Comparison of ENCODE assay signal across 8 cellular contexts in the genomic region with DNA sequence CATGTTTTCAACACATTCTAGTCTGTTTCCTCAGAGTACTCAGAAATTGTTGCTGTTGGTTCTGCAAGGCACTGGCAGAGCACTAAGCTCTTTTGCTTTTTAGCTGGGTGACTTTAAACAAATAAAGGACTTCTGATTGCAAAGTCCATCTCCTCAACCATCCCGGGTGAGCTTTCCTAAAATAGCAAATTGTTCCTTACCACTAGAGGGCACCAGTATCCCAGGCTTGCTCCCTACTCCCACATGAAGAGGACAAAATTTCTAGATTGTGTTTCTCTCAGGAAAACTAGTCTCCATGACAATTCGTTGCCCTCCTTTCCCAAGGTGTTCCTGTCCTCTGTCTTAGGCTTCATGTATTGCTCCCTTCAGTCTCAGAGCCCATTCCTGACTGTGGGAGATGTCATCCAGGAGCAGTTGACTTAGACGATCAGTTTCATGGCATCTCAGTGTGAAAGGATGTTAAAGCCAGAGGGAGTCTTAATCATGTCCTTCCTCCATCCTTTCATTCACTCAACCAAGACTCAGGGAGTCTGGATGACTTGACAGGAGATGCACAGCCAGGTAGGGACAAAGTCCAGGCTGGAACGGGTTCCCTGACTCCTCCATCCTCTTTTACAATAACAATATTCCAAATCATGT. TPM values are rescaled to one million over a fixed set of nuclear protein-coding genes. Genes with fewer than 3 reads are reported as not detected.
DNase-seq lines count a peak whose midpoint lies in the region; ATAC-seq, FAIRE-seq and TF ChIP-seq lines count a peak whose summit lies in the region.

No MANE protein-coding gene starts in this region.

- peak; percentile 62; the same call in 2 of the 3 replicates for ATAC-seq in RWPE2 (ENCODE audit: low read depth)
- no peak for ATAC-seq in HG03139 (IDR thresholded peaks at IDR 0.05; ENCODE audit: unreplicated experiment)
- no peak for ATAC-seq in stimulated activated naive B cell treated with anti-CD40 and anti-IgM and Interleukin-4, amounts not matched to agents 10 μg/mL and 1 μg/mL and 100 μg/mL, for 72 hours (replicated peaks)
- no peak for ATAC-seq in omental fat pad (ENCODE audit: low FRiP score)

- FAIRE-seq in frontal cortex (lab: Jason Lieb, UNC): no peak

- H3K4me3 ChIP-seq in HAP-1 (no peak overlapping the region), RWPE2 (ENCODE audit: severe bottlenecking) (no peak overlapping the region)

- H3K36me3 ChIP-seq in HAP-1 (replicated peaks) (no peaks in the 10 kb centered on the region), RWPE2 (ENCODE audit: low read depth) (no peaks in the 10 kb centered on the region)

- no peak overlapping the region for H3K27ac ChIP-seq in RWPE2 (ENCODE audit: poor library complexity, severe bottlenecking)

- in situ Hi-C loops in HAP-1 (cut with MboI; ENCODE audit: low sequenced_read_pairs): no loop called here

- TF ChIP-seq CTCF in RWPE2 (IDR thresholded peaks at IDR 0.05; ENCODE audit: poor library complexity, severe bottlenecking): peak; percentile 85
- TF ChIP-seq CTCF in omental fat pad (IDR thresholded peaks at IDR 0.05): no peak

- H3K27ac Mint-ChIP-seq in stimulated activated naive B cell treated with anti-CD40 and anti-IgM and Interleukin-4, amounts not matched to agents 10 μg/mL and 1 μg/mL and 100 μg/mL, for 72 hours: no peak overlapping the region

- H3K4me1 Mint-ChIP-seq in stimulated activated naive B cell treated with anti-CD40 and anti-IgM and Interleukin-4, amounts not matched to agents 10 μg/mL and 1 μg/mL and 100 μg/mL, for 72 hours: peaks cover 2 to 5% of the 10 kb centered on the region in 2 donors

- H3K27me3 ChIP-seq in HAP-1 (ENCODE audit: low read depth) (peaks cover 6% of the 10 kb centered on the region; the same call in 1 of the 2 replicates), RWPE2 (ENCODE audit: insufficient read depth, poor library complexity, severe bottlenecking) (no peaks in the 10 kb centered on the region)

- H3K4me1 ChIP-seq in HAP-1 (no peaks in the 10 kb centered on the region), RWPE2 (ENCODE audit: insufficient read depth, poor library complexity, severe bottlenecking) (no peaks in the 10 kb centered on the region)

- H3K27me3 Mint-ChIP-seq in stimulated activated naive B cell treated with anti-CD40 and anti-IgM and Interleukin-4, amounts not matched to agents 10 μg/mL and 1 μg/mL and 100 μg/mL, for 72 hours: peaks cover 0 to 13% of the 10 kb centered on the region in 2 donors

- H3K9me3 ChIP-seq in HAP-1 (no peaks in the 10 kb centered on the region), RWPE2 (ENCODE audit: severe bottlenecking) (no peaks in the 10 kb centered on the region)

- no peaks in the 10 kb centered on the region for H3K36me3 Mint-ChIP-seq in stimulated activated naive B cell treated with anti-CD40 and anti-IgM and Interleukin-4, amounts not matched to agents 10 μg/mL and 1 μg/mL and 100 μg/mL, for 72 hours

- no peak overlapping the region for H3K4me3 Mint-ChIP-seq in stimulated activated naive B cell treated with anti-CD40 and anti-IgM and Interleukin-4, amounts not matched to agents 10 μg/mL and 1 μg/mL and 100 μg/mL, for 72 hours

- H3K9me3 Mint-ChIP-seq in stimulated activated naive B cell treated with anti-CD40 and anti-IgM and Interleukin-4, amounts not matched to agents 10 μg/mL and 1 μg/mL and 100 μg/mL, for 72 hours: no peaks in the 10 kb centered on the region

- DNase-seq in COLO829 (ENCODE audit: low spot score) (peak; percentile 35), HAP-1 (ENCODE audit: low spot score in 2 of 2) (peak; percentile 39 to 45), RWPE2 (ENCODE audit: low spot score) (no peak), frontal cortex (ENCODE audit: low spot score in 2 of 2) (peak; percentile 8 to 36), retina (peak; percentile 44), omental fat pad (ENCODE audit: low spot score) (no peak)
- no peak for DNase-seq in stimulated activated naive B cell treated with anti-CD40 and anti-IgM and Interleukin-4, amounts not matched to agents 10 μg/mL and 1 μg/mL and 100 μg/mL, for 72 hours

RNA-seq across cellular contexts. Expression of gene OPALIN, which starts 23.8 kb away (rescaled TPM):
- not detected for total RNA-seq in frontal cortex
- total RNA-seq in omental fat pad: not detected

RNA-seq across cellular contexts. Expression of gene DNTT, which starts 30.8 kb away (rescaled TPM):
- total RNA-seq in frontal cortex (not detected), omental fat pad (not detected)

Comparison
In these comparisons a context has a peak if more than half of its experiments do, and no peak if none do; other contexts are left out.
1. DNase-seq: peak in COLO829 (single experiment), HAP-1 (2 of 2), frontal cortex (2 of 2) and retina (single experiment); none in RWPE2 (single experiment), stimulated activated naive B cell treated with anti-CD40 and anti-IgM and Interleukin-4, amounts not matched to agents 10 μg/mL and 1 μg/mL and 100 μg/mL, for 72 hours (single experiment) and omental fat pad (single experiment).